Comparison of ENCODE assay signal across 15 cellular contexts in the genomic region with DNA sequence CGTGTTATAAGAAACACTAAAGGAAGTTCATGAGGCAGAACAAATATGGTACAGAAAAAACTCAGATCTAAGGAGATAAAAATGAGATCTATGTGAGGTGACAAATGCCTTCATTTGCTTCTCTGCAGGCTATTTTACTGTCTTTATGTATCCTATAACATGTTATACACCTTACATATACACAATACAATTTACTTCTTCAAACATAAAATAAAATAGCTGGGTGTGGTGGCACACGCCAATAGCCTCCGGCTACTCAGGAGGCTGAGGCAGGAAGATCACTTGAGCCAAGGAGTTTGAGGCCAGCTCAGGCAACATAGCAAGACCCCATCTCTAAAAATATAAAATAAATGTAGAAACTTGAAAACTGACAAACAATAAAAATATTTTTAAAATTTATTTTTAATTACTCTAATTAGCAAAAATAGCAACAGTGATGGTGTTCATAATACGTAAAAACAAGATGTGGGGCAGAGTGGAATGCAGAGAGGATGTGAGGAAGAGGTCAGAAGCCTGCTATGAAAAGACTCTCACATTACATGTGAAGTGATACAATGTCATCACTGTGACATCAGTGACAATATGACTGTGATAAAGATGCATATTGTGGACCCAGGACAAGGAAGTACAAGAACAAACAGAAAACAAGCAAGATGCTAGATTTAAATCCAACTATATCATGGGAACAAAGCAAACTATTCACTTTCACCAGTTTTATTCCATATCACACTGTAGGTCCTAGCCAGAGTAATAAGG. TPM values are rescaled to one million over a fixed set of nuclear protein-coding genes. Genes with fewer than 3 reads are reported as not detected.
DNase-seq lines count a peak whose midpoint lies in the region; ATAC-seq lines count a peak whose summit lies in the region.
"Had no signal": no experiment of that assay in that cellular context is flagged by ENCODE, and none has a peak within 500 bp of the region (broad histone marks: within the 10 kb centered on the region; RNA-seq: fewer than 3 reads in every experiment).

No MANE protein-coding gene starts in this region.

- H3K36me3 ChIP-seq in BLaER1, result peaks cover 56% of the 10 kb centered on the region
- H3K36me3 ChIP-seq: BE2C had no signal

- H3K4me2 ChIP-seq in BLaER1, result peak overlapping the region; percentile 22

- intact Hi-C loops in left colon (cut with DNase I, micrococcal nuclease), result no loop called here

- no peak overlapping the region for H3K4me3 ChIP-seq in BLaER1
- H3K4me3 ChIP-seq: SK-N-MC had no signal

- no peak overlapping the region for H3K4me3 Mint-ChIP-seq in T-helper 17 cell
- H3K4me3 Mint-ChIP-seq: H9 had no signal

- peak overlapping the region; percentile 34 for H3K27ac Mint-ChIP-seq in T-helper 17 cell

- H4K20me1 ChIP-seq in BLaER1, result peaks cover 13% of the 10 kb centered on the region; the same call in 1 of the 2 replicates

- H3K36me3 Mint-ChIP-seq in T-helper 17 cell (ENCODE audit: low read depth), result peaks cover 2% of the 10 kb centered on the region

- no peaks in the 10 kb centered on the region for H3K27me3 ChIP-seq in BLaER1
- H3K27me3 ChIP-seq: BE2C had no signal

- H3K4me1 Mint-ChIP-seq in T-helper 17 cell, result peaks cover 21% of the 10 kb centered on the region

- no peak overlapping the region for H3K9ac ChIP-seq in BLaER1

- no peak overlapping the region for H3K27ac ChIP-seq in BLaER1
- H3K27ac ChIP-seq: SK-N-MC had no signal

- in situ Hi-C loops in G401 (cut with HindIII; ENCODE audit: low sequenced_read_pairs), result no loop called here

- H3K27me3 Mint-ChIP-seq in T-helper 17 cell, result no peaks in the 10 kb centered on the region

- DNase-seq in G401 (ENCODE audit: low spot score) (peak; percentile 51), T-helper 17 cell (no peak), left colon (no peak), DMS114 treated with DMSO at 0.1 percent for 48 hours (lab: John Stamatoyannopoulos, UW; ENCODE audit: unreplicated experiment) (no peak), SKM-1 treated with dmso at 0.1 percent for 144 hours (lab: John Stamatoyannopoulos, UW; ENCODE audit: unreplicated experiment) (no peak), cerebellar nuclear complex (lab: John Stamatoyannopoulos, UW) (no peak)
- DNase-seq: ACHN, BE2C, DMS 273 treated with DMSO at 0.1 percent for 48 hours, H9, NCI-H146, NCI-H345 had no signal

- H3K4me1 ChIP-seq in BLaER1, result peaks cover 23% of the 10 kb centered on the region
- H3K4me1 ChIP-seq: BE2C had no signal

- no peak for ATAC-seq in T-helper 17 cell
- ATAC-seq in left colon, result peak; percentile 88
- no peak for ATAC-seq in GM19328 (IDR thresholded peaks at IDR 0.05; ENCODE audit: unreplicated experiment)

- H3K9me3 ChIP-seq in BLaER1 (0 out of 2 replicates have a peak, but pooled peaks cover 6% of the 10 kb centered on the region), T-helper 17 cell (ENCODE audit: control insufficient read depth, low read length, poor library complexity, severe bottlenecking) (no peaks in the 10 kb centered on the region)
- H3K9me3 ChIP-seq: BE2C had no signal

RNA-seq across cellular contexts. Expression of gene VPS53, which starts 31.0 kb away (rescaled TPM):
- total RNA-seq in G401 (2014; rRNA removed; shearing (Covaris generic)), result 17.3 and 32.6 TPM in 2 replicates
- 10 to 100 TPM; 57.8 to 80.7 TPM for total RNA-seq in T-helper 17 cell
- total RNA-seq in left colon, result 10 to 100 TPM; 75.0 to 87.3 TPM

RNA-seq across cellular contexts. Expression of gene TLCD3A, which starts 48.7 kb away (rescaled TPM):
- 39.4 and 42.0 TPM in 2 replicates for total RNA-seq in G401 (2014; rRNA removed; shearing (Covaris generic))
- total RNA-seq in T-helper 17 cell (1 to 10 TPM in 1 of 2 donors, under 1 TPM in 1; 0.85 to 1.8 TPM), left colon (10 to 100 TPM; 11.3 to 15.1 TPM)

Comparison
In these comparisons a context has a peak if more than half of its experiments do, and no peak if none do; other contexts are left out.
1. RNA of gene TLCD3A, which starts 48.7 kb away (total RNA-seq): 39.4 to 42.0 TPM in G401 and 11.3 to 15.1 TPM in left colon; 0.85 to 1.8 TPM in T-helper 17 cell; every median in the first group is over 4 times any median in the second.